Comparison of ENCODE assay signal across 15 cellular contexts in genomic region chr2:240301256-240301795, GRCh38.
"Had no signal": no experiment of that assay in that cellular context is flagged by ENCODE, and none has a peak within 500 bp of the region (broad histone marks: within the 10 kb centered on the region; RNA-seq: fewer than 3 reads in every experiment).

No MANE protein-coding gene starts in this region.

- ATAC-seq: activated T-helper 17 cell treated with anti-CD3 and anti-CD28 coated beads, Interleukin-2, amount 50 U/mL, for 72 hours; foreskin keratinocyte; pancreas; right lobe of liver; stimulated activated effector memory CD8-positive, alpha-beta T cell treated with anti-CD3 and anti-CD28 coated beads, Interleukin-12 subunit alpha, Interleukin-12 subunit beta, amount 100 ng/mL, for 72 hours; WTC11 had no signal

- DNase-seq: activated CD4-positive, alpha-beta T cell treated with anti-CD3 and anti-CD28 coated beads for 4 hours; activated naive CD4-positive, alpha-beta T cell treated with anti-CD3 and anti-CD28 coated beads for 36 hours; activated T-cell treated with anti-CD3 and anti-CD28 coated beads for 4 hours; anterior cingulate cortex; brain microvascular endothelial cell; colonic mucosa; foreskin keratinocyte; naive B cell; stimulated activated CD4-positive, alpha-beta T cell treated with anti-CD3 and anti-CD28 coated beads, Interleukin-4, amount 100 ng/mL, for 24 hours; testis had no signal
